In the genomic region with DNA sequence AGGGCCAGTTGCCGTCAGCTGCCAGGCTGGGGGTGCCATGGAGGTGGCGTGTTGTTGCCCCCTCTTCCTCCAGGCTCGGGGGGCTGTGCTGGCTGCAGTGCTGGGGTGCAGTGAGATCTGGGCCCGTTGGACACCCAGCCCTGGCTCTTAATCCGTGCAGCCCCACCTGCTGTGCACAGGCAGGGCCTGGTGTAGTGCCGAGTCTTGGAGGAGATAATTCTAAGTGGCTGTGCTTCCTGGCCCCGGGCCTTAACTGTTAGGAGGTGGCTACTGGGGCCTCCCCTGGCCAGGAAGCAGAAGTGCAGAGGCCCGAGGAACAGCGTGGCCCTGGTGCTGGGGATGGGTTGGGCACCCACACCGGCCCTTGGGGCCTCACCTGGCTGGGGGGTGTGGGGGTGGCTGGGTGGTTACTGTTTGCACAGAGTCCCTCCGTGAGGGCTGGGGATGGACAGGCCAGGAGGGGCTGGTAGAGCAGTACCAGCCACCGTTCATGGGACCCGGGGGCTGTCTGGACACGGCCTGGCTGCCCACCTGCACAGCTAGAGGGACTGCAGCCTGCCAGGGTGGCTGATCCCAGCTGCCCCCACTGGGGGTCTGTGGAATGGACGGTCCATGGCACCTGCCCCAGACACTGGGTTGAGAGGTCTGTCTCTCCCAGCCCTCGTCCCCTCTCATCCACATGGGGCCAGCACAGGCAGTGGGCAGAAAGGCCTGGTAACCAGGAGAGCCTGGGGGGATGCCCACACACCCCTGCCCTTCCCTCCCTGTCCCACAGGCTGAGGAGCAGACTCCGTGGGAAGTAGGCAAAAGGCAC, we compare ENCODE assay signal across 10 cellular contexts. TPM values are rescaled to one million over a fixed set of nuclear protein-coding genes. Genes with fewer than 3 reads are reported as not detected.
A peak's percentile ranks its signal among the peaks of the same experiment; 100 is the strongest.
DNase-seq lines count a peak whose midpoint lies in the region; ATAC-seq and TF ChIP-seq lines count a peak whose summit lies in the region.
"Had no signal": no experiment of that assay in that cellular context is flagged by ENCODE, and none has a peak within 500 bp of the region (broad histone marks: within the 10 kb centered on the region; RNA-seq: fewer than 3 reads in every experiment).

No MANE protein-coding gene starts in this region.

- DNase-seq in GM13977 (ENCODE audit: low spot score), result no peak
- DNase-seq in SKM-1 treated with dmso at 0.1 percent for 144 hours (lab: John Stamatoyannopoulos, UW; ENCODE audit: unreplicated experiment), result peak; percentile 21
- peak; percentile 51 to 54 for DNase-seq in fibroblast of lung (ENCODE audit: low read depth in 2 of 2)
- DNase-seq in middle frontal gyrus (ENCODE audit: extremely low spot score, low spot score), result no peak
- DNase-seq in iPS-NIHi7 (ENCODE audit: extremely low spot score), result no peak
- no peak for DNase-seq in NCI-H1048 (lab: John Stamatoyannopoulos, UW)

- in situ Hi-C loops in GM13977 (cut with MboI; ENCODE audit: low pct_unique_long_range_greater_than_20kb, low sequenced_read_pairs, unreplicated experiment), result no loop called here

- peak overlapping the region; percentile 98 for H3K27ac ChIP-seq in 22Rv1
- H3K27ac ChIP-seq in fibroblast of lung (ENCODE audit: insufficient read depth, low read length), result no peak overlapping the region
- H3K27ac ChIP-seq: KMS-11 had no signal

- no peak overlapping the region for H3K4me3 ChIP-seq in fibroblast of lung (replicated peaks in 1 of 4; ENCODE audit: control extremely low read depth in 1 of 4, insufficient read depth in 1 of 4, low read depth in 3 of 4, low read length in 4 of 4)
- H3K4me3 ChIP-seq: skin epidermis had no signal

- H4K20me1 ChIP-seq in fibroblast of lung (ENCODE audit: control insufficient read depth, extremely low read depth, insufficient read depth, low read length), result no peaks in the 10 kb centered on the region

- peaks cover 13% of the 10 kb centered on the region for H3K4me1 ChIP-seq in fibroblast of lung (ENCODE audit: control insufficient read depth, extremely low read depth, insufficient read depth, low read length)

- H3K27me3 ChIP-seq in fibroblast of lung (ENCODE audit: control insufficient read depth, insufficient read depth, low read length), result no peaks in the 10 kb centered on the region

- H3K79me2 ChIP-seq in fibroblast of lung (ENCODE audit: control insufficient read depth, insufficient read depth, low read length), result peaks cover 15% of the 10 kb centered on the region

- no peaks in the 10 kb centered on the region for H3K9me3 ChIP-seq in fibroblast of lung (ENCODE audit: control insufficient read depth, insufficient read depth, low read depth, low read length)

- no peak for ATAC-seq in GM18868 (IDR thresholded peaks at IDR 0.05; ENCODE audit: unreplicated experiment)

- no peak overlapping the region for H3K9ac ChIP-seq in fibroblast of lung (ENCODE audit: insufficient read depth, low read length)
- H3K9ac ChIP-seq: KMS-11 had no signal

- no peak overlapping the region for H2AFZ ChIP-seq in fibroblast of lung (ENCODE audit: low read length)

- peaks cover 46% of the 10 kb centered on the region for H3K36me3 ChIP-seq in fibroblast of lung (ENCODE audit: control insufficient read depth, insufficient read depth, low read length)

- no peak overlapping the region for H3K4me2 ChIP-seq in fibroblast of lung (ENCODE audit: extremely low read depth, insufficient read depth, low read length)
- H3K4me2 ChIP-seq: KMS-11 had no signal

- TF ChIP-seq CTCF in 22Rv1 (IDR thresholded peaks at IDR 0.05) (peak; percentile 43), GM13977 (IDR thresholded peaks at IDR 0.05; ENCODE audit: extremely low read depth, insufficient read depth, missing control alignments) (peak; percentile 28), fibroblast of lung (conservative IDR thresholded peaks at IDR 0.05 in 1 of 2, IDR thresholded peaks at IDR 0.05 in 1 of 2; ENCODE audit: low read depth in 1 of 2, low read length in 2 of 2) (peak in 1 of 2 donors; percentile 8)

RNA-seq across cellular contexts. Expression of a gene that starts 3.3 kb away (rescaled TPM):
- total RNA-seq in fibroblast of lung, result 428 and 430 TPM in 2 replicates
- polyA plus RNA-seq in fibroblast of lung, result 325 and 473 TPM in 2 replicates
- 392 and 625 TPM in 2 replicates for polyA plus RNA-seq in fibroblast of lung (2012)
- 298 and 306 TPM in 2 replicates for polyA minus RNA-seq in fibroblast of lung (ENCODE audit: low replicate concordance)

RNA-seq across cellular contexts. Expression of a gene that starts 11.9 kb away (rescaled TPM):
- 55.2 and 55.5 TPM in 2 replicates for total RNA-seq in fibroblast of lung
- polyA plus RNA-seq in fibroblast of lung, result 130 and 214 TPM in 2 replicates
- polyA plus RNA-seq in fibroblast of lung (2012), result 267 and 396 TPM in 2 replicates
- 169 and 202 TPM in 2 replicates for polyA minus RNA-seq in fibroblast of lung (ENCODE audit: low replicate concordance)

RNA-seq across cellular contexts. Expression of a gene that starts 40.1 kb away (rescaled TPM):
- total RNA-seq in fibroblast of lung, result 0.77 and 1.8 TPM in 2 replicates
- 0.42 and 0.78 TPM in 2 replicates for polyA plus RNA-seq in fibroblast of lung
- polyA plus RNA-seq in fibroblast of lung (2012), result 3.3 and 7.8 TPM in 2 replicates
- 0.67 and 0.90 TPM in 2 replicates for polyA minus RNA-seq in fibroblast of lung (ENCODE audit: low replicate concordance)

Comparison
In these comparisons a context has a peak if more than half of its experiments do, and no peak if none do; other contexts are left out.
1. DNase-seq: peak in SKM-1 treated with dmso at 0.1 percent for 144 hours (single experiment) and fibroblast of lung (2 of 2); none in GM13977 (single experiment), middle frontal gyrus (single experiment), iPS-NIHi7 (single experiment) and NCI-H1048 (single experiment).